27 cellular contexts compared by ENCODE assay signal in the genomic region with DNA sequence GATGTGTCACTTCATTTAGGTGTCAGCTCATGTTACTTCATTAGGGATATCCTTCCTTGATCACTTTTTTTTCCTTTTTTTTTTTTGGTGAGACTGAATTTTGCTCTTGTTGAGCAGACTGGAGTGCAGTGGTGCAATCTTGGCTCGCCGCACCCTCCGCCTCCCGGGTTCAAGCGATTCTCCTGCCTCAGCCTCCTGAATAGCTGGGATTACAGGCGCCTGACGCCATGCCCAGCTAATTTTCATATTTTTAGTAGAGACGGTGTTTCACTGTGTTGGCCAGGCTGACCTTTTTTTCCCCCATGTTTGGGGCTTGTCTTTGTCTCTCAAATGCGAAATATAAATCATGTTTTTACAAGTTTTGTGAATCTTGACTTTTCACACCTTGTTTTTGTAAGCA.
"Had no signal": no experiment of that assay in that cellular context is flagged by ENCODE, and none has a peak within 500 bp of the region (broad histone marks: within the 10 kb centered on the region; RNA-seq: fewer than 3 reads in every experiment).

No MANE protein-coding gene starts in this region.

- H3K4me3 ChIP-seq: stomach, suprapubic skin, testis, thoracic aorta, thyroid gland, tibial artery, tibial nerve, transverse colon, upper lobe of left lung, upper lobe of right lung, uterus, vagina had no signal

- H3K4me1 ChIP-seq: stomach, suprapubic skin, testis, thyroid gland, tibial artery, tibial nerve, transverse colon, upper lobe of left lung, upper lobe of right lung, uterus, vagina had no signal

- H3K27me3 ChIP-seq: stomach, suprapubic skin, testis, thyroid gland, tibial nerve, transverse colon, upper lobe of left lung, upper lobe of right lung, uterus, vagina had no signal

- H3K4me3 Mint-ChIP-seq: stimulated activated effector memory CD8-positive, alpha-beta T cell treated with anti-CD3 and anti-CD28 coated beads, Interleukin-12 subunit alpha, Interleukin-12 subunit beta, amount 100 ng/mL, for 72 hours; stimulated activated memory B cell treated with anti-CD40 and anti-IgM and Interleukin-4, amounts not matched to agents 10 μg/mL and 1 μg/mL and 100 μg/mL, for 72 hours; stimulated activated naive B cell treated with anti-CD40 and anti-IgM and Interleukin-4, amounts not matched to agents 10 μg/mL and 1 μg/mL and 100 μg/mL, for 72 hours; stimulated activated naive CD8-positive, alpha-beta T cell treated with anti-CD3 and anti-CD28 coated beads, Interleukin-15, amount 100 ng/mL, for 72 hours; stimulated activated naive CD8-positive, alpha-beta T cell treated with anti-CD3 and anti-CD28 coated beads, Interleukin-15, Interleukin-2, amounts not matched to agents 100 ng/mL and 50 ng/mL, for 24 hours; type B pancreatic cell had no signal

- DNase-seq: stimulated activated CD4-positive, alpha-beta T cell treated with anti-CD3 and anti-CD28 coated beads, Interleukin-2, amount 100 ng/mL, for 48 hours; stimulated activated CD4-positive, alpha-beta T cell treated with anti-CD3 and anti-CD28 coated beads, Interleukin-4, amount 100 ng/mL, for 1 hour; stimulated activated CD4-positive, alpha-beta T cell treated with anti-CD3 and anti-CD28 coated beads, Interleukin-4, amount 100 ng/mL, for 24 hours; stimulated activated CD4-positive, alpha-beta T cell treated with anti-CD3 and anti-CD28 coated beads, Interleukin-4, amount 100 ng/mL, for 4 hours; stimulated activated CD8-positive, alpha-beta memory T cell treated with anti-CD3 and anti-CD28 coated beads, Interleukin-4, amount 100 ng/mL, for 48 hours; stimulated activated naive B cell treated with anti-CD40 and anti-IgM and Interleukin-4, amounts not matched to agents 10 μg/mL and 1 μg/mL and 100 μg/mL, for 72 hours; stimulated activated naive CD4-positive, alpha-beta T cell; stimulated activated naive CD4-positive, alpha-beta T cell treated with Interleukin-2 at 50 U/mL for 16 hours; stimulated activated naive CD8-positive, alpha-beta T cell treated with anti-CD3 and anti-CD28 coated beads, Interleukin-15, amount 100 ng/mL, for 72 hours; stimulated activated naive CD8-positive, alpha-beta T cell treated with anti-CD3 and anti-CD28 coated beads, Interleukin-15, Interleukin-2, amounts not matched to agents 100 U/mL and 50 U/mL, for 24 hours; stomach; substantia nigra; testis; thyroid gland; tibial artery; transverse colon; upper lobe of left lung; upper lobe of right lung; uterus had no signal

- H3K4me1 Mint-ChIP-seq: stimulated activated effector memory CD8-positive, alpha-beta T cell treated with anti-CD3 and anti-CD28 coated beads, Interleukin-12 subunit alpha, Interleukin-12 subunit beta, amount 100 ng/mL, for 72 hours; stimulated activated memory B cell treated with anti-CD40 and anti-IgM and Interleukin-4, amounts not matched to agents 10 μg/mL and 1 μg/mL and 100 μg/mL, for 72 hours had no signal

- H3K27me3 Mint-ChIP-seq: stimulated activated naive CD8-positive, alpha-beta T cell treated with anti-CD3 and anti-CD28 coated beads, Interleukin-15, amount 100 ng/mL, for 72 hours; type B pancreatic cell had no signal

- H3K36me3 Mint-ChIP-seq: stimulated activated effector memory CD8-positive, alpha-beta T cell treated with anti-CD3 and anti-CD28 coated beads, Interleukin-12 subunit alpha, Interleukin-12 subunit beta, amount 100 ng/mL, for 72 hours; stimulated activated memory B cell treated with anti-CD40 and anti-IgM and Interleukin-4, amounts not matched to agents 10 μg/mL and 1 μg/mL and 100 μg/mL, for 72 hours; stimulated activated naive B cell treated with anti-CD40 and anti-IgM and Interleukin-4, amounts not matched to agents 10 μg/mL and 1 μg/mL and 100 μg/mL, for 72 hours; type B pancreatic cell had no signal

- H3K27ac ChIP-seq: stomach, suprapubic skin, testis, thoracic aorta, thyroid gland, tibial artery, tibial nerve, transverse colon, upper lobe of left lung, upper lobe of right lung, uterus, vagina had no signal

- H3K9me3 ChIP-seq: stomach, suprapubic skin, testis, thoracic aorta, thyroid gland, tibial artery, tibial nerve, transverse colon, upper lobe of left lung, upper lobe of right lung, uterus, vagina had no signal

- H3K9me3 Mint-ChIP-seq: stimulated activated effector memory CD8-positive, alpha-beta T cell treated with anti-CD3 and anti-CD28 coated beads, Interleukin-12 subunit alpha, Interleukin-12 subunit beta, amount 100 ng/mL, for 72 hours; stimulated activated naive CD8-positive, alpha-beta T cell treated with anti-CD3 and anti-CD28 coated beads, Interleukin-15, amount 100 ng/mL, for 72 hours; stimulated activated naive CD8-positive, alpha-beta T cell treated with anti-CD3 and anti-CD28 coated beads, Interleukin-15, Interleukin-2, amounts not matched to agents 100 ng/mL and 50 ng/mL, for 24 hours had no signal

- H3K27ac Mint-ChIP-seq: stimulated activated effector memory CD8-positive, alpha-beta T cell treated with anti-CD3 and anti-CD28 coated beads, Interleukin-12 subunit alpha, Interleukin-12 subunit beta, amount 100 ng/mL, for 72 hours; stimulated activated memory B cell treated with anti-CD40 and anti-IgM and Interleukin-4, amounts not matched to agents 10 μg/mL and 1 μg/mL and 100 μg/mL, for 72 hours; stimulated activated naive B cell treated with anti-CD40 and anti-IgM and Interleukin-4, amounts not matched to agents 10 μg/mL and 1 μg/mL and 100 μg/mL, for 72 hours; stimulated activated naive CD8-positive, alpha-beta T cell treated with anti-CD3 and anti-CD28 coated beads, Interleukin-15, amount 100 ng/mL, for 72 hours; stimulated activated naive CD8-positive, alpha-beta T cell treated with anti-CD3 and anti-CD28 coated beads, Interleukin-15, Interleukin-2, amounts not matched to agents 100 ng/mL and 50 ng/mL, for 24 hours had no signal

- H3K36me3 ChIP-seq: stomach, suprapubic skin, thoracic aorta, thyroid gland, tibial artery, tibial nerve, transverse colon, upper lobe of left lung, upper lobe of right lung, uterus, vagina had no signal

- ATAC-seq: stimulated activated effector memory CD8-positive, alpha-beta T cell treated with anti-CD3 and anti-CD28 coated beads, Interleukin-12 subunit alpha, Interleukin-12 subunit beta, amount 100 ng/mL, for 72 hours; stimulated activated memory B cell treated with anti-CD40 and anti-IgM and Interleukin-4, amounts not matched to agents 10 μg/mL and 1 μg/mL and 100 μg/mL, for 72 hours; stimulated activated naive B cell treated with anti-CD40 and anti-IgM and Interleukin-4, amounts not matched to agents 10 μg/mL and 1 μg/mL and 100 μg/mL, for 72 hours; stimulated activated naive CD8-positive, alpha-beta T cell treated with anti-CD3 and anti-CD28 coated beads, Interleukin-15, amount 100 ng/mL, for 72 hours; stimulated activated naive CD8-positive, alpha-beta T cell treated with anti-CD3 and anti-CD28 coated beads, Interleukin-15, Interleukin-2, amounts not matched to agents 100 U/mL and 50 U/mL, for 24 hours; upper lobe of right lung had no signal
